Comparison of ENCODE assay signal across 8 cellular contexts in the genomic region with DNA sequence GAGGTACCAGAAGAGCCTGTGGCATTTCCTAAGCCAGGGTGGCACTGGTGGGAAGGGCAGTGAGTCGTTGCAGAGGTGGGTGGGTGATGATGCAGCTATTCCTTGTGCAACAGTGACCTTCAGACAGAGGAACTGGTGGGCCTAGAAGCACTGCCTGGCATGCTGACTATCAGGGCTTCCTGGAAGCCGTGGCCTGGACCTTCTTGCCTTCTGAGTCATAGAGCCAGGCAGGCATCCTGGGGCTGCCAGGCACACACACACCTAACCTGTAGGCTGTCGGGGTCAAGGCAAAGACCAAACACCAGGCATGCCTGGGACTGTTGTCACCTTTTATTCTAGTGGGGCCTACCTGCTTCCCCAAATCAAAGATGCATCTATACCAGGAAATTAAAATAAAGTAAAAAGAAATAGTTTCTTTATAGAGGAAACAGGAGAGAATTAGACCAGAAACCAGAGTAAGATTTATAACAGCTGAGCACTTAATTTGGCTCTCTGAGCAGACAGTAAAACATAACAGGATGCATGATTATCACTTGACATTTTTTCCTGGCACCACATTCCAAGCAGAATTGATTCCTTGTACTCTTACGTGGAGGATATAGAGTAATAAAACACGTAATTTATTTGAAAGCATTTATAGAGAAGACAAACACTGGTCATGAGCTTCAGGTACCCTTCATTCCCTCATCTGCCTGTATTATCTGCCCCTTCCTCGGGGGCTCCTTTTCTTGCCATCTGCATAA. TPM values are rescaled to one million over a fixed set of nuclear protein-coding genes. Genes with fewer than 3 reads are reported as not detected.
DNase-seq lines count a peak whose midpoint lies in the region; ATAC-seq and TF ChIP-seq lines count a peak whose summit lies in the region.

No MANE protein-coding gene starts in this region.

- H3K4me1 ChIP-seq in HCT116 (ENCODE audit: control insufficient read depth in 1 of 2, insufficient read depth in 2 of 2, low read length in 2 of 2) (peaks cover 0 to 10% of the 10 kb centered on the region in 2 experiments; a peak in 2 of 4 replicates), thyroid gland (no peaks in the 10 kb centered on the region), right atrium auricular region (no peaks in the 10 kb centered on the region)

- POLR2A ChIA-PET in HCT116 (lab: Charles Lee), result no interaction called here

- H2AFZ ChIP-seq in HCT116 (ENCODE audit: low read depth, low read length, poor library complexity, severe bottlenecking), result no peak overlapping the region

- H3K27me3 ChIP-seq in HCT116 (ENCODE audit: insufficient read depth, low read length), result no peaks in the 10 kb centered on the region
- no peaks in the 10 kb centered on the region for H3K27me3 ChIP-seq in thyroid gland
- no peaks in the 10 kb centered on the region for H3K27me3 ChIP-seq in right atrium auricular region

- intact Hi-C loops in HCT116 (cut with micrococcal nuclease), result loop anchor here (10.0 kb wide), 1 partner anchor 63 kb away; no protein-coding TSS in a partner anchor
- intact Hi-C loops in thyroid gland (cut with DNase I), result no loop called here

- no peaks in the 10 kb centered on the region for H3K9me2 ChIP-seq in HCT116 (ENCODE audit: insufficient read depth)

- no peak overlapping the region for H3K4me3 ChIP-seq in HCT116 (replicated peaks in 1 of 2; ENCODE audit: low read depth in 1 of 2, low read length in 2 of 2)
- H3K4me3 ChIP-seq in fibroblast of pulmonary artery (replicated peaks; ENCODE audit: low read depth, low read length), result no peak overlapping the region
- H3K4me3 ChIP-seq in thyroid gland (replicated peaks in 1 of 3), result no peak overlapping the region
- no peak overlapping the region for H3K4me3 ChIP-seq in right atrium auricular region

- H4K20me1 ChIP-seq in HCT116 (ENCODE audit: insufficient read depth), result no peaks in the 10 kb centered on the region

- peaks cover 8% of the 10 kb centered on the region; the same call in 1 of the 2 replicates for H3K79me2 ChIP-seq in HCT116 (ENCODE audit: insufficient read depth, low read length)

- CTCF ChIA-PET in HCT116 (lab: Charles Lee), result no interaction called here

- no peak overlapping the region for H3K9ac ChIP-seq in HCT116 (ENCODE audit: low read length)

- ATAC-seq in HCT116 (peak; percentile 69), GM18520 (IDR thresholded peaks at IDR 0.05; ENCODE audit: unreplicated experiment) (no peak)

- no peak for DNase-seq in HCT116 (ENCODE audit: low read depth, low spot score)
- peak; percentile 16 for DNase-seq in activated CD4-positive, alpha-beta T cell treated with anti-CD3 and anti-CD28 coated beads, Interleukin-2, amount 50 U/mL, for 1 hour
- DNase-seq in fibroblast of pulmonary artery (ENCODE audit: low read depth), result peak; percentile 31
- DNase-seq in stimulated activated CD4-positive, alpha-beta T cell treated with anti-CD3 and anti-CD28 coated beads, Interleukin-1b, Interleukin-23, amount 100 ng/mL, for 48 hours, result peak; percentile 74
- DNase-seq in thyroid gland, result no peak
- no peak for DNase-seq in NCI-H1048 (lab: John Stamatoyannopoulos, UW)
- no peak for DNase-seq in right atrium auricular region (ENCODE audit: low spot score)

- no peak for TF ChIP-seq POLR2A in HCT116 (IDR thresholded peaks at IDR 0.05; ENCODE audit: borderline replicate concordance, extremely low read depth, insufficient read depth, insufficient read length)
- TF ChIP-seq POLR2A in thyroid gland (IDR thresholded peaks at IDR 0.05), result no peak

- 84 to 89% methylated on average over 5 to 6 of the region's 6 CpGs for WGBS in thyroid gland, 2 donors

- no peaks in the 10 kb centered on the region for H3K9me3 ChIP-seq in HCT116 (ENCODE audit: control insufficient read depth in 1 of 2, insufficient read depth in 1 of 2, low read depth in 1 of 2, low read length in 2 of 2)
- no peaks in the 10 kb centered on the region for H3K9me3 ChIP-seq in thyroid gland
- H3K9me3 ChIP-seq in right atrium auricular region, result no peaks in the 10 kb centered on the region

- no peak for TF ChIP-seq RAD21 in HCT116 (IDR thresholded peaks at IDR 0.05; ENCODE audit: low read depth)

- H3K36me3 ChIP-seq in HCT116 (ENCODE audit: control insufficient read depth in 1 of 2, insufficient read depth in 2 of 2, low read length in 2 of 2) (peaks cover 30 to 50% of the 10 kb centered on the region in 2 experiments), thyroid gland (peaks cover 23 to 32% of the 10 kb centered on the region in 2 donors), right atrium auricular region (peaks cover 34% of the 10 kb centered on the region)

- no TSS peak for BruUV-seq in HCT116 (replicated peaks; lab: Mats Ljungman, UMichigan)

- RAD21 ChIA-PET in HCT116 (lab: Charles Lee; ENCODE audit: low non-redundant PET in 1 of 2, low total read pairs in 2 of 2, uncharacterized antibody in 2 of 2, unreplicated experiment in 2 of 2), result no interaction called here

- no peak for TF ChIP-seq CTCF in HCT116 (IDR thresholded peaks at IDR 0.05 in 2 of 3, conservative IDR thresholded peaks at IDR 0.05 in 1 of 3; ENCODE audit: borderline replicate concordance in 1 of 3, insufficient read depth in 1 of 3, low read depth in 2 of 3, low read length in 2 of 3)
- TF ChIP-seq CTCF in fibroblast of pulmonary artery (IDR thresholded peaks at IDR 0.05; ENCODE audit: low read length, missing control alignments), result no peak
- TF ChIP-seq CTCF in thyroid gland (IDR thresholded peaks at IDR 0.05), result no peak
- no peak for TF ChIP-seq CTCF in right atrium auricular region (IDR thresholded peaks at IDR 0.05)

- H3K27ac ChIP-seq in HCT116 (ENCODE audit: low read depth, low read length), result peak overlapping the region; percentile 43; the same call in 1 of the 2 replicates
- H3K27ac ChIP-seq in thyroid gland, result no peak overlapping the region
- no peak overlapping the region for H3K27ac ChIP-seq in right atrium auricular region

- peak overlapping the region; percentile 17; the same call in 1 of the 2 replicates for H3K4me2 ChIP-seq in HCT116 (ENCODE audit: low read length)

TF ChIP-seq in HCT116, 20 proteins besides CTCF, POLR2A, EP300 and RAD21:
- TF ChIP-seq EZH2 (IDR thresholded peaks at IDR 0.05) (no peak), ZNF274 (IDR thresholded peaks at IDR 0.05; ENCODE audit: low read depth, low read length) (no peak), SP1 (IDR thresholded peaks at IDR 0.05; ENCODE audit: low read depth) (no peak), EZH2phosphoT487 (IDR thresholded peaks at IDR 0.05; ENCODE audit: borderline replicate concordance) (no peak), POLR2AphosphoS5 (IDR thresholded peaks at IDR 0.05; ENCODE audit: low read depth, low read length) (no peak)
- TF ChIP-seq, protein P1, sequence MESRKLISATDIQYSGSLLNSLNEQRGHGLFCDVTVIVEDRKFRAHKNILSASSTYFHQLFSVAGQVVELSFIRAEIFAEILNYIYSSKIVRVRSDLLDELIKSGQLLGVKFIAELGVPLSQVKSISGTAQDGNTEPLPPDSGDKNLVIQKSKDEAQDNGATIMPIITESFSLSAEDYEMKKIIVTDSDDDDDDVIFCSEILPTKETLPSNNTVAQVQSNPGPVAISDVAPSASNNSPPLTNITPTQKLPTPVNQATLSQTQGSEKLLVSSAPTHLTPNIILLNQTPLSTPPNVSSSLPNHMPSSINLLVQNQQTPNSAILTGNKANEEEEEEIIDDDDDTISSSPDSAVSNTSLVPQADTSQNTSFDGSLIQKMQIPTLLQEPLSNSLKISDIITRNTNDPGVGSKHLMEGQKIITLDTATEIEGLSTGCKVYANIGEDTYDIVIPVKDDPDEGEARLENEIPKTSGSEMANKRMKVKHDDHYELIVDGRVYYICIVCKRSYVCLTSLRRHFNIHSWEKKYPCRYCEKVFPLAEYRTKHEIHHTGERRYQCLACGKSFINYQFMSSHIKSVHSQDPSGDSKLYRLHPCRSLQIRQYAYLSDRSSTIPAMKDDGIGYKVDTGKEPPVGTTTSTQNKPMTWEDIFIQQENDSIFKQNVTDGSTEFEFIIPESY (IDR thresholded peaks at IDR 0.05; ENCODE audit: extremely low read depth, insufficient replicate concordance, low read length), result no peak
TF ChIP-seq in HCT116: peak in this region for 0.

RNA-seq across cellular contexts. Expression of a gene that starts 25.1 kb away (rescaled TPM):
- total RNA-seq in HCT116 (2021; ENCODE audit: unreplicated experiment), result 48.9 TPM
- polyA plus RNA-seq in HCT116 (2012), result 81.9 and 82.1 TPM in 2 replicates
- total RNA-seq in thyroid gland, result 10 to 100 TPM; 28.5 to 68.8 (median 53.6) TPM
- 10 to 100 TPM; 27.4 to 35.5 TPM for total RNA-seq in right atrium auricular region

RNA-seq across cellular contexts. Expression of a gene that starts 37.4 kb away (rescaled TPM):
- 24.4 TPM for total RNA-seq in HCT116 (2021; ENCODE audit: unreplicated experiment)
- polyA plus RNA-seq in HCT116 (2012), result 9.4 and 11.2 TPM in 2 replicates
- total RNA-seq in thyroid gland, result 1 to 10 TPM; 3.9 to 8.1 (median 5.2) TPM
- 1 to 10 TPM; 1.8 to 2.0 TPM for total RNA-seq in right atrium auricular region

Comparison
In these comparisons a context has a peak if more than half of its experiments do, and no peak if none do; other contexts are left out.
1. DNase-seq: peak in activated CD4-positive, alpha-beta T cell treated with anti-CD3 and anti-CD28 coated beads, Interleukin-2, amount 50 U/mL, for 1 hour (single experiment), fibroblast of pulmonary artery (single experiment) and stimulated activated CD4-positive, alpha-beta T cell treated with anti-CD3 and anti-CD28 coated beads, Interleukin-1b, Interleukin-23, amount 100 ng/mL, for 48 hours (single experiment); none in HCT116 (single experiment), thyroid gland (0 of 2), NCI-H1048 (single experiment) and right atrium auricular region (single experiment).